ENCODE assay signal across 17 cellular contexts in genomic region chr2:51201295-51201694, GRCh38.
"Had no signal": no experiment of that assay in that cellular context is flagged by ENCODE, and none has a peak within 500 bp of the region (broad histone marks: within the 10 kb centered on the region; RNA-seq: fewer than 3 reads in every experiment).

No MANE protein-coding gene starts in this region.

- DNase-seq: Karpas-422, KG1, MG63, NCI-H1092, NCI-H1105 treated with DMSO at 0.1 percent for 48 hours, NCI-H1417 treated with DMSO at 0.1 percent for 48 hours, NCI-H146, NCI-H1694 treated with DMSO at 0.1 percent for 48 hours, NCI-H1930, NCI-H2107, NCI-H2227 treated with DMSO at 0.1 percent for 48 hours, NCI-H524, NCI-H526 treated with DMSO at 0.1 percent for 48 hours, NCI-H82, Right ventricle myocardium superior, RPMI8226 had no signal

- FAIRE-seq: RCC 7860 had no signal

- H3K27me3 ChIP-seq: MG63 had no signal

- H3K9me3 ChIP-seq: MG63 had no signal

- H3K4me3 ChIP-seq: MG63 had no signal

- H3K36me3 ChIP-seq: MG63 had no signal
